Comparison of ENCODE assay signal across 1 cellular context in the genomic region with DNA sequence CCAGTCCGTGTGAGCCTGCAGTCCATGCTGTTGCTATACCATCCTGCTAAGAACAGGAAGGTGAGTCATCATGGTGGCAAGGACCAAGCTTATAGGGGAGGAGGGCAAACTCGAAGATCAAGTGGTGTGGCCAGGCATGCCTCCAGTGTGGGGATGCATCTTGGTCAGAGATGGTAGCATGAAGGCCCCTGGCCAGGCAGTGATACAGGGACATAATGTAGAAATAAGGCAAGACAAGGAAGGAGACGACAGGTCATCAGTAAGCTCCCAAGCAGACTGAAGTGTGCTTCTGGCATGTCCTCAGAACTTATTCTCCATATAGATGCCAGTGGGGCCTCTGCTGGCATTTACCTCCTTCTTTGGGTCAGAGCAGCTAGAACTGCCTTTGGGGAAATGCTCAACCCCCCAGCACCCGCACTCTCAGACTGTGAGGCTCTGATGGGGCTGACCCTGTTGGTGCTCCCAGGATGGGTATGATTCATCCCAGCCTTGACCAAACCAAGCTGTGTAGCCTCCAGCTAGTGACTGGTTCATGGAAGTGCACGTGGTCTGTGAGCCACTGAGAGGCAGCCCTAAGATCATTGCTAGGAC.
TF ChIP-seq lines count a peak whose summit lies in the region.

No MANE protein-coding gene starts in this region.

TF ChIP-seq in HepG2, 621 proteins besides CTCF, POLR2A, EP300 and RAD21 (continued from another document):
- TF ChIP-seq, protein P1, sequence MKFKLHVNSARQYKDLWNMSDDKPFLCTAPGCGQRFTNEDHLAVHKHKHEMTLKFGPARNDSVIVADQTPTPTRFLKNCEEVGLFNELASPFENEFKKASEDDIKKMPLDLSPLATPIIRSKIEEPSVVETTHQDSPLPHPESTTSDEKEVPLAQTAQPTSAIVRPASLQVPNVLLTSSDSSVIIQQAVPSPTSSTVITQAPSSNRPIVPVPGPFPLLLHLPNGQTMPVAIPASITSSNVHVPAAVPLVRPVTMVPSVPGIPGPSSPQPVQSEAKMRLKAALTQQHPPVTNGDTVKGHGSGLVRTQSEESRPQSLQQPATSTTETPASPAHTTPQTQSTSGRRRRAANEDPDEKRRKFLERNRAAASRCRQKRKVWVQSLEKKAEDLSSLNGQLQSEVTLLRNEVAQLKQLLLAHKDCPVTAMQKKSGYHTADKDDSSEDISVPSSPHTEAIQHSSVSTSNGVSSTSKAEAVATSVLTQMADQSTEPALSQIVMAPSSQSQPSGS (CRISPR knock-in tag; IDR thresholded peaks at IDR 0.05) = no peak
- TF ChIP-seq, protein P2, sequence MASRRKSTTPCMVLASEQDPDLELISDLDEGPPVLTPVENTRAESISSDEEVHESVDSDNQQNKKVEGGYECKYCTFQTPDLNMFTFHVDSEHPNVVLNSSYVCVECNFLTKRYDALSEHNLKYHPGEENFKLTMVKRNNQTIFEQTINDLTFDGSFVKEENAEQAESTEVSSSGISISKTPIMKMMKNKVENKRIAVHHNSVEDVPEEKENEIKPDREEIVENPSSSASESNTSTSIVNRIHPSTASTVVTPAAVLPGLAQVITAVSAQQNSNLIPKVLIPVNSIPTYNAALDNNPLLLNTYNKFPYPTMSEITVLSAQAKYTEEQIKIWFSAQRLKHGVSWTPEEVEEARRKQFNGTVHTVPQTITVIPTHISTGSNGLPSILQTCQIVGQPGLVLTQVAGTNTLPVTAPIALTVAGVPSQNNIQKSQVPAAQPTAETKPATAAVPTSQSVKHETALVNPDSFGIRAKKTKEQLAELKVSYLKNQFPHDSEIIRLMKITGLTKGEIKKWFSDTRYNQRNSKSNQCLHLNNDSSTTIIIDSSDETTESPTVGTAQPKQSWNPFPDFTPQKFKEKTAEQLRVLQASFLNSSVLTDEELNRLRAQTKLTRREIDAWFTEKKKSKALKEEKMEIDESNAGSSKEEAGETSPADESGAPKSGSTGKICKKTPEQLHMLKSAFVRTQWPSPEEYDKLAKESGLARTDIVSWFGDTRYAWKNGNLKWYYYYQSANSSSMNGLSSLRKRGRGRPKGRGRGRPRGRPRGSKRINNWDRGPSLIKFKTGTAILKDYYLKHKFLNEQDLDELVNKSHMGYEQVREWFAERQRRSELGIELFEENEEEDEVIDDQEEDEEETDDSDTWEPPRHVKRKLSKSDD (CRISPR knock-in tag; IDR thresholded peaks at IDR 0.05; ENCODE audit: low read depth) = no peak
- no peak for TF ChIP-seq ZMAT3 (CRISPR knock-in tag; conservative IDR thresholded peaks at IDR 0.05)
- no peak for TF ChIP-seq ZNF550 (CRISPR knock-in tag; IDR thresholded peaks at IDR 0.05; ENCODE audit: borderline replicate concordance)
- TF ChIP-seq, protein P3, sequence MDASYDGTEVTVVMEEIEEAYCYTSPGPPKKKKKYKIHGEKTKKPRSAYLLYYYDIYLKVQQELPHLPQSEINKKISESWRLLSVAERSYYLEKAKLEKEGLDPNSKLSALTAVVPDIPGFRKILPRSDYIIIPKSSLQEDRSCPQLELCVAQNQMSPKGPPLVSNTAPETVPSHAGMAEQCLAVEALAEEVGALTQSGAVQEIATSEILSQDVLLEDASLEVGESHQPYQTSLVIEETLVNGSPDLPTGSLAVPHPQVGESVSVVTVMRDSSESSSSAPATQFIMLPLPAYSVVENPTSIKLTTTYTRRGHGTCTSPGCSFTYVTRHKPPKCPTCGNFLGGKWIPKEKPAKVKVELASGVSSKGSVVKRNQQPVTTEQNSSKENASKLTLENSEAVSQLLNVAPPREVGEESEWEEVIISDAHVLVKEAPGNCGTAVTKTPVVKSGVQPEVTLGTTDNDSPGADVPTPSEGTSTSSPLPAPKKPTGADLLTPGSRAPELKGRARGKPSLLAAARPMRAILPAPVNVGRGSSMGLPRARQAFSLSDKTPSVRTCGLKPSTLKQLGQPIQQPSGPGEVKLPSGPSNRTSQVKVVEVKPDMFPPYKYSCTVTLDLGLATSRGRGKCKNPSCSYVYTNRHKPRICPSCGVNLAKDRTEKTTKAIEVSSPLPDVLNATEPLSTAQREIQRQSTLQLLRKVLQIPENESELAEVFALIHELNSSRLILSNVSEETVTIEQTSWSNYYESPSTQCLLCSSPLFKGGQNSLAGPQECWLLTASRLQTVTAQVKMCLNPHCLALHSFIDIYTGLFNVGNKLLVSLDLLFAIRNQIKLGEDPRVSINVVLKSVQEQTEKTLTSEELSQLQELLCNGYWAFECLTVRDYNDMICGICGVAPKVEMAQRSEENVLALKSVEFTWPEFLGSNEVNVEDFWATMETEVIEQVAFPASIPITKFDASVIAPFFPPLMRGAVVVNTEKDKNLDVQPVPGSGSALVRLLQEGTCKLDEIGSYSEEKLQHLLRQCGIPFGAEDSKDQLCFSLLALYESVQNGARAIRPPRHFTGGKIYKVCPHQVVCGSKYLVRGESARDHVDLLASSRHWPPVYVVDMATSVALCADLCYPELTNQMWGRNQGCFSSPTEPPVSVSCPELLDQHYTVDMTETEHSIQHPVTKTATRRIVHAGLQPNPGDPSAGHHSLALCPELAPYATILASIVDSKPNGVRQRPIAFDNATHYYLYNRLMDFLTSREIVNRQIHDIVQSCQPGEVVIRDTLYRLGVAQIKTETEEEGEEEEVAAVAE (CRISPR knock-in tag; IDR thresholded peaks at IDR 0.05; ENCODE audit: borderline replicate concordance) = no peak
- no peak for TF ChIP-seq RARG (CRISPR knock-in tag; IDR thresholded peaks at IDR 0.05; ENCODE audit: low read depth)
- TF ChIP-seq ZNF17 (CRISPR knock-in tag; IDR thresholded peaks at IDR 0.05) = no peak
- no peak for TF ChIP-seq ZNF776 (CRISPR knock-in tag; IDR thresholded peaks at IDR 0.05)
- no peak for TF ChIP-seq NFKBIZ (CRISPR knock-in tag; IDR thresholded peaks at IDR 0.05)
- TF ChIP-seq ZNF121 (CRISPR knock-in tag; IDR thresholded peaks at IDR 0.05) = no peak
